24 cellular contexts compared by ENCODE assay signal in genomic region chrX:95760356-95760755, GRCh38.
"Had no signal": no experiment of that assay in that cellular context is flagged by ENCODE, and none has a peak within 500 bp of the region (broad histone marks: within the 10 kb centered on the region; RNA-seq: fewer than 3 reads in every experiment).

No MANE protein-coding gene starts in this region.

- DNase-seq: activated CD4-positive, alpha-beta T cell treated with anti-CD3 and anti-CD28 coated beads for 36 hours; activated CD4-positive, CD25-positive, alpha-beta regulatory T cell; activated effector memory CD4-positive, alpha-beta T cell treated with Interleukin-2 at 50 U/mL for 16 hours; activated naive CD4-positive, alpha-beta T cell treated with Interleukin-2 at 50 U/mL for 16 hours; activated T-cell treated with anti-CD3 and anti-CD28 coated beads for 4 hours; anterior cingulate cortex; body of pancreas; cerebellar nuclear complex; colonic mucosa; dorsolateral prefrontal cortex; effector memory CD4-positive, alpha-beta T cell; left lung; lower lobe of right lung; mesenchymal stem cell; naive thymus-derived CD8-positive, alpha-beta T cell; nucleus accumbens; pancreas; retina; stimulated activated CD4-positive, alpha-beta T cell treated with anti-CD3 and anti-CD28 coated beads, Interleukin-12 subunit alpha, Interleukin-12 subunit beta, amount 100 ng/mL, for 4 hours; stimulated activated CD4-positive, alpha-beta T cell treated with anti-CD3 and anti-CD28 coated beads, Interleukin-4, amount 100 ng/mL, for 1 hour; stimulated activated naive CD8-positive, alpha-beta T cell treated with anti-CD3 and anti-CD28 coated beads, Interleukin-15, Interleukin-2, amounts not matched to agents 100 U/mL and 50 U/mL, for 24 hours; testis; transverse colon had no signal

- ATAC-seq: activated CD4-positive, alpha-beta T cell treated with anti-CD3 and anti-CD28 coated beads for 36 hours; body of pancreas; left lung; lower lobe of right lung; naive thymus-derived CD8-positive, alpha-beta T cell; pancreas; sciatic nerve; stimulated activated naive CD8-positive, alpha-beta T cell treated with anti-CD3 and anti-CD28 coated beads, Interleukin-15, Interleukin-2, amounts not matched to agents 100 U/mL and 50 U/mL, for 24 hours had no signal
